8 cellular contexts compared by ENCODE assay signal in genomic region chr11:94786264-94787126, GRCh38. TPM values are rescaled to one million over a fixed set of nuclear protein-coding genes. Genes with fewer than 3 reads are reported as not detected.
A peak's percentile ranks its signal among the peaks of the same experiment; 100 is the strongest.
DNase-seq lines count a peak whose midpoint lies in the region; ATAC-seq, FAIRE-seq and TF ChIP-seq lines count a peak whose summit lies in the region.

No MANE protein-coding gene starts in this region.

- H3K27ac ChIP-seq in CD4-positive, CD25-positive, alpha-beta regulatory T cell (ENCODE audit: insufficient read depth, low read length, poor library complexity, severe bottlenecking), result no peak overlapping the region
- no peak overlapping the region for H3K27ac ChIP-seq in left lung

- DNase-seq in CD4-positive, CD25-positive, alpha-beta regulatory T cell, result peak in 2 of 3 donors; percentile 39 to 52
- DNase-seq in astrocyte of the hippocampus (ENCODE audit: low read depth, low spot score) (peak; percentile 63), left lung (peak in 1 of 2 donors; percentile 31), GM12892 (ENCODE audit: insufficient read length) (no peak)
- no peak for DNase-seq in activated CD8-positive, alpha-beta memory T cell treated with anti-CD3 and anti-CD28 coated beads, Interleukin-2, amount 50 U/mL, for 4 hours
- no peak for DNase-seq in stimulated activated naive CD8-positive, alpha-beta T cell treated with anti-CD3 and anti-CD28 coated beads, Interleukin-15, Interleukin-2, amounts not matched to agents 100 U/mL and 50 U/mL, for 24 hours

- peaks cover 0 to 2% (median 0%) of the 10 kb centered on the region in 7 donors for H3K9me3 Mint-ChIP-seq in CD4-positive, CD25-positive, alpha-beta regulatory T cell

- no peaks in the 10 kb centered on the region for H3K4me1 ChIP-seq in CD4-positive, CD25-positive, alpha-beta regulatory T cell (ENCODE audit: control insufficient read depth, insufficient read depth, low read length, poor library complexity, severe bottlenecking)
- peaks cover 31 to 47% of the 10 kb centered on the region in 2 donors for H3K4me1 ChIP-seq in left lung

- peaks cover 23% of the 10 kb centered on the region for H3K27me3 Mint-ChIP-seq in CD4-positive, CD25-positive, alpha-beta regulatory T cell

- H3K9me3 ChIP-seq in CD4-positive, CD25-positive, alpha-beta regulatory T cell (ENCODE audit: control insufficient read depth in 2 of 2, low read length in 2 of 2), result no peaks in the 10 kb centered on the region
- H3K9me3 ChIP-seq in left lung, result no peaks in the 10 kb centered on the region

- H3K27ac Mint-ChIP-seq in CD4-positive, CD25-positive, alpha-beta regulatory T cell, result no peak overlapping the region

- no peaks in the 10 kb centered on the region for H3K36me3 ChIP-seq in CD4-positive, CD25-positive, alpha-beta regulatory T cell (ENCODE audit: control insufficient read depth, insufficient read depth, low read length)
- H3K36me3 ChIP-seq in left lung, result no peaks in the 10 kb centered on the region

- H3K27me3 ChIP-seq in CD4-positive, CD25-positive, alpha-beta regulatory T cell (ENCODE audit: control insufficient read depth, insufficient read depth, low read length), result peaks cover 13% of the 10 kb centered on the region
- H3K27me3 ChIP-seq in left lung, result no peaks in the 10 kb centered on the region

- no peak for ATAC-seq in CD4-positive, CD25-positive, alpha-beta regulatory T cell (ENCODE audit: low read depth in 2 of 2)
- ATAC-seq in GM18909 (IDR thresholded peaks at IDR 0.05; ENCODE audit: poor library complexity, unreplicated experiment) (peak; percentile 77), left lung (peak; percentile 73)
- no peak for ATAC-seq in stimulated activated naive CD8-positive, alpha-beta T cell treated with anti-CD3 and anti-CD28 coated beads, Interleukin-15, Interleukin-2, amounts not matched to agents 100 U/mL and 50 U/mL, for 24 hours

- TF ChIP-seq CTCF in LNCAP (IDR thresholded peaks at IDR 0.05) (peak; percentile 81), left lung (IDR thresholded peaks at IDR 0.05) (peak; percentile 54 to 62)

- no peak for TF ChIP-seq POLR2A in GM12892 (IDR thresholded peaks at IDR 0.05; ENCODE audit: low read depth, low read length)

- no peaks in the 10 kb centered on the region for H3K4me1 Mint-ChIP-seq in CD4-positive, CD25-positive, alpha-beta regulatory T cell

- H3K4me3 ChIP-seq in CD4-positive, CD25-positive, alpha-beta regulatory T cell (ENCODE audit: low read depth, low read length), result no peak overlapping the region
- H3K4me3 ChIP-seq in left lung, result no peak overlapping the region

- H3K36me3 Mint-ChIP-seq in CD4-positive, CD25-positive, alpha-beta regulatory T cell, result no peaks in the 10 kb centered on the region

- H3K4me3 Mint-ChIP-seq in CD4-positive, CD25-positive, alpha-beta regulatory T cell, result no peak overlapping the region

- intact Hi-C loops in left lung (cut with DNase I), result no loop called here

- FAIRE-seq in GM12892 (lab: Jason Lieb, UNC), result no peak

RNA-seq across cellular contexts. Expression of gene AMOTL1, which starts 18.3 kb away (rescaled TPM):
- 0.59 TPM for total RNA-seq in CD4-positive, CD25-positive, alpha-beta regulatory T cell
- under 1 TPM in 3 of 4 donors, not detected in 1; 0.20 to 0.67 (median 0.22) TPM for polyA plus RNA-seq in CD4-positive, CD25-positive, alpha-beta regulatory T cell
- 10 to 100 TPM; 42.7 to 52.0 TPM for total RNA-seq in left lung
- polyA plus RNA-seq in GM12892 (2012; ENCODE audit: missing spikeins), result 0.02 TPM

Comparison
In these comparisons a context has a peak if more than half of its experiments do, and no peak if none do; other contexts are left out.
1. ATAC-seq: peak in GM18909 (single experiment) and left lung (single experiment); none in CD4-positive, CD25-positive, alpha-beta regulatory T cell (0 of 2) and stimulated activated naive CD8-positive, alpha-beta T cell treated with anti-CD3 and anti-CD28 coated beads, Interleukin-15, Interleukin-2, amounts not matched to agents 100 U/mL and 50 U/mL, for 24 hours (single experiment).
2. DNase-seq: peak in CD4-positive, CD25-positive, alpha-beta regulatory T cell (2 of 3) and astrocyte of the hippocampus (single experiment); none in GM12892 (single experiment), activated CD8-positive, alpha-beta memory T cell treated with anti-CD3 and anti-CD28 coated beads, Interleukin-2, amount 50 U/mL, for 4 hours (single experiment) and stimulated activated naive CD8-positive, alpha-beta T cell treated with anti-CD3 and anti-CD28 coated beads, Interleukin-15, Interleukin-2, amounts not matched to agents 100 U/mL and 50 U/mL, for 24 hours (single experiment).
3. RNA of gene AMOTL1, which starts 18.3 kb away (total RNA-seq): 42.7 to 52.0 TPM in left lung; 0.59 TPM in CD4-positive, CD25-positive, alpha-beta regulatory T cell (single experiment); every median in the first group is over 10 times any median in the second.